ENCODE assay signal across 19 cellular contexts in genomic region chr3:139312959-139313358, GRCh38. TPM values are rescaled to one million over a fixed set of nuclear protein-coding genes. Genes with fewer than 3 reads are reported as not detected.
A peak's percentile ranks its signal among the peaks of the same experiment; 100 is the strongest.
DNase-seq lines count a peak whose midpoint lies in the region; ATAC-seq and TF ChIP-seq lines count a peak whose summit lies in the region.
"Had no signal": no experiment of that assay in that cellular context is flagged by ENCODE, and none has a peak within 500 bp of the region (broad histone marks: within the 10 kb centered on the region; RNA-seq: fewer than 3 reads in every experiment).

No MANE protein-coding gene starts in this region.

- H3K79me2 ChIP-seq in mammary epithelial cell (ENCODE audit: insufficient read depth, low read length): no peaks in the 10 kb centered on the region

- H3K36me3 Mint-ChIP-seq in Calu3 (ENCODE audit: insufficient read depth, unreplicated experiment) (no peaks in the 10 kb centered on the region), nephron progenitor cell (ENCODE audit: low read depth) (no peaks in the 10 kb centered on the region)
- H3K36me3 Mint-ChIP-seq in naive thymus-derived CD4-positive, alpha-beta T cell: no peaks in the 10 kb centered on the region
- H3K36me3 Mint-ChIP-seq: natural killer cell; stimulated activated naive B cell treated with anti-CD40 and anti-IgM and Interleukin-4, amounts not matched to agents 10 μg/mL and 1 μg/mL and 100 μg/mL, for 72 hours had no signal

- no peak overlapping the region for H3K27ac ChIP-seq in mammary epithelial cell (ENCODE audit: insufficient read depth, low read depth, low read length)
- no peak overlapping the region for H3K27ac ChIP-seq in naive thymus-derived CD4-positive, alpha-beta T cell (ENCODE audit: low read depth, low read length)
- H3K27ac ChIP-seq: HL-60, right lobe of liver, vagina had no signal

- ATAC-seq in GM19452 (IDR thresholded peaks at IDR 0.05; ENCODE audit: unreplicated experiment) (no peak), HG03139 (IDR thresholded peaks at IDR 0.05; ENCODE audit: unreplicated experiment) (no peak)
- ATAC-seq in naive thymus-derived CD4-positive, alpha-beta T cell: no peak
- ATAC-seq: activated T-cell treated with anti-CD3 and anti-CD28 coated beads, Interleukin-2, amount 50 U/mL, for 72 hours; effector memory CD8-positive, alpha-beta T cell; left colon; natural killer cell; right lobe of liver; stimulated activated naive B cell treated with anti-CD40 and anti-IgM and Interleukin-4, amounts not matched to agents 10 μg/mL and 1 μg/mL and 100 μg/mL, for 72 hours had no signal

- H3K9me3 Mint-ChIP-seq in Calu3 (ENCODE audit: low read depth, unreplicated experiment) (no peaks in the 10 kb centered on the region), nephron progenitor cell (no peaks in the 10 kb centered on the region)
- H3K9me3 Mint-ChIP-seq in naive thymus-derived CD4-positive, alpha-beta T cell: no peaks in the 10 kb centered on the region
- H3K9me3 Mint-ChIP-seq: activated T-cell treated with anti-CD3 and anti-CD28 coated beads, Interleukin-2, amount 50 U/mL, for 72 hours; effector memory CD8-positive, alpha-beta T cell; natural killer cell; stimulated activated naive B cell treated with anti-CD40 and anti-IgM and Interleukin-4, amounts not matched to agents 10 μg/mL and 1 μg/mL and 100 μg/mL, for 72 hours had no signal

- H3K27me3 Mint-ChIP-seq in Calu3 (ENCODE audit: unreplicated experiment) (no peaks in the 10 kb centered on the region), nephron progenitor cell (ENCODE audit: low read depth, poor library complexity) (peaks cover 25% of the 10 kb centered on the region)
- peaks cover 11 to 27% (median 20%) of the 10 kb centered on the region in 5 donors for H3K27me3 Mint-ChIP-seq in naive thymus-derived CD4-positive, alpha-beta T cell

- H3K4me2 ChIP-seq in mammary epithelial cell (ENCODE audit: insufficient read depth, low read depth, low read length): peak overlapping the region; percentile 41

- CTCF ChIA-PET in Calu3 (lab: Charles Lee): interaction anchor here (0.6 kb wide), 1 partner anchor 377 kb away, joined by 6 read pairs; no protein-coding TSS in a partner anchor
- CTCF ChIA-PET in mammary epithelial cell (lab: Charles Lee; ENCODE audit: low non-redundant PET): no interaction called here
- CTCF ChIA-PET in naive thymus-derived CD4-positive, alpha-beta T cell (lab: Charles Lee): no interaction called here

- no peak overlapping the region for H3K9ac ChIP-seq in mammary epithelial cell (ENCODE audit: insufficient read depth, low read length)

- H3K27ac Mint-ChIP-seq in Calu3 (ENCODE audit: unreplicated experiment): peak overlapping the region; percentile 12
- peak overlapping the region; percentile 55 for H3K27ac Mint-ChIP-seq in nephron progenitor cell
- peak overlapping the region in 1 of 9 donors; percentile 42 for H3K27ac Mint-ChIP-seq in naive thymus-derived CD4-positive, alpha-beta T cell
- H3K27ac Mint-ChIP-seq: activated T-cell treated with anti-CD3 and anti-CD28 coated beads, Interleukin-2, amount 50 U/mL, for 72 hours; effector memory CD8-positive, alpha-beta T cell; natural killer cell; stimulated activated naive B cell treated with anti-CD40 and anti-IgM and Interleukin-4, amounts not matched to agents 10 μg/mL and 1 μg/mL and 100 μg/mL, for 72 hours had no signal

- peak overlapping the region; percentile 31 for H2AFZ ChIP-seq in mammary epithelial cell (ENCODE audit: low read depth, low read length)

- H3K4me1 Mint-ChIP-seq in Calu3 (ENCODE audit: low read depth, unreplicated experiment) (peaks cover 62% of the 10 kb centered on the region), nephron progenitor cell (peaks cover 21% of the 10 kb centered on the region)
- H3K4me1 Mint-ChIP-seq in naive thymus-derived CD4-positive, alpha-beta T cell: no peaks in the 10 kb centered on the region
- H3K4me1 Mint-ChIP-seq: natural killer cell; stimulated activated naive B cell treated with anti-CD40 and anti-IgM and Interleukin-4, amounts not matched to agents 10 μg/mL and 1 μg/mL and 100 μg/mL, for 72 hours had no signal

- BruUV-seq in Calu3 (replicated peaks; lab: Mats Ljungman, UMichigan): no TSS peak
- no TSS peak for BruUV-seq in mammary epithelial cell (replicated peaks; lab: Mats Ljungman, UMichigan)

- WGBS in mammary epithelial cell (ENCODE audit: low coverage, missing lambda C conversion rate): 46% methylated on average over 2 of the region's 2 CpGs

- in situ Hi-C loops in mammary epithelial cell (cut with MboI; ENCODE audit: low sequenced_read_pairs in 2 of 2): loop anchor here in 1 of 2 donors (10.0 to 25.0 kb wide), 2 partner anchors 201 to 378 kb away; no protein-coding TSS in a partner anchor

- DNase-seq in Calu3 (no peak), NCI-H226 (peak; percentile 74), mammary epithelial cell (peak; percentile 67), nephron progenitor cell (no peak), OCI-M2 (lab: John Stamatoyannopoulos, UW; ENCODE audit: unreplicated experiment) (no peak)
- no peak for DNase-seq in naive thymus-derived CD4-positive, alpha-beta T cell
- DNase-seq: activated CD4-positive, alpha-beta T cell treated with anti-CD3 and anti-CD28 coated beads, Interleukin-2, amount 50 U/mL, for 1 hour; activated T-cell treated with anti-CD3 and anti-CD28 coated beads, Interleukin-2, amount 50 U/mL, for 72 hours; C1 segment of cervical spinal cord; effector memory CD8-positive, alpha-beta T cell; left colon; natural killer cell; right lobe of liver; stimulated activated naive B cell treated with anti-CD40 and anti-IgM and Interleukin-4, amounts not matched to agents 10 μg/mL and 1 μg/mL and 100 μg/mL, for 72 hours; T-helper 1 cell had no signal

- dilution Hi-C loops in mammary epithelial cell (cut with HindIII; ENCODE audit: low sequenced_read_pairs): no loop called here

- POLR2A ChIA-PET in naive thymus-derived CD4-positive, alpha-beta T cell (lab: Charles Lee): no interaction called here

- no peaks in the 10 kb centered on the region for H3K36me3 ChIP-seq in mammary epithelial cell (ENCODE audit: insufficient read depth, low read length)
- H3K36me3 ChIP-seq in naive thymus-derived CD4-positive, alpha-beta T cell (ENCODE audit: control insufficient read depth in 2 of 3, insufficient read depth in 3 of 3, low read length in 3 of 3): no peaks in the 10 kb centered on the region
- H3K36me3 ChIP-seq: right lobe of liver, vagina had no signal

- H3K27me3 ChIP-seq in mammary epithelial cell (ENCODE audit: insufficient read depth, low read length): no peaks in the 10 kb centered on the region
- H3K27me3 ChIP-seq in naive thymus-derived CD4-positive, alpha-beta T cell (ENCODE audit: control insufficient read depth in 2 of 2, insufficient read depth in 2 of 2, low read length in 2 of 2): no peaks in the 10 kb centered on the region
- H3K27me3 ChIP-seq: right lobe of liver, vagina had no signal

- H3K4me3 Mint-ChIP-seq in Calu3 (ENCODE audit: low read depth, unreplicated experiment) (no peak overlapping the region), nephron progenitor cell (no peak overlapping the region)
- H3K4me3 Mint-ChIP-seq in naive thymus-derived CD4-positive, alpha-beta T cell: no peak overlapping the region
- H3K4me3 Mint-ChIP-seq: activated T-cell treated with anti-CD3 and anti-CD28 coated beads, Interleukin-2, amount 50 U/mL, for 72 hours; effector memory CD8-positive, alpha-beta T cell; natural killer cell; stimulated activated naive B cell treated with anti-CD40 and anti-IgM and Interleukin-4, amounts not matched to agents 10 μg/mL and 1 μg/mL and 100 μg/mL, for 72 hours had no signal

- H3K9me3 ChIP-seq in mammary epithelial cell (replicated peaks; ENCODE audit: insufficient read depth, low read length): no peaks in the 10 kb centered on the region
- no peaks in the 10 kb centered on the region for H3K9me3 ChIP-seq in naive thymus-derived CD4-positive, alpha-beta T cell (ENCODE audit: control insufficient read depth in 2 of 3, low read length in 3 of 3)
- H3K9me3 ChIP-seq: right lobe of liver, vagina had no signal

- no peaks in the 10 kb centered on the region for H4K20me1 ChIP-seq in mammary epithelial cell (ENCODE audit: insufficient read depth, low read length)

- no peak for TF ChIP-seq CTCF in Calu3 (IDR thresholded peaks at IDR 0.05; ENCODE audit: unreplicated experiment)
- no peak for TF ChIP-seq CTCF in mammary epithelial cell (conservative IDR thresholded peaks at IDR 0.05 in 1 of 2, IDR thresholded peaks at IDR 0.05 in 1 of 2; ENCODE audit: extremely low read depth in 1 of 2, insufficient read depth in 1 of 2, low read depth in 1 of 2, low read length in 2 of 2)
- no peak for TF ChIP-seq CTCF in nephron progenitor cell (IDR thresholded peaks at IDR 0.05)

- H3K4me3 ChIP-seq in mammary epithelial cell (replicated peaks in 1 of 3; ENCODE audit: insufficient read depth in 1 of 3, low read depth in 2 of 3, low read length in 3 of 3): no peak overlapping the region
- H3K4me3 ChIP-seq in naive thymus-derived CD4-positive, alpha-beta T cell (ENCODE audit: low read length): no peak overlapping the region
- H3K4me3 ChIP-seq: right lobe of liver, vagina had no signal

- peaks cover 47% of the 10 kb centered on the region for H3K4me1 ChIP-seq in mammary epithelial cell (ENCODE audit: insufficient read depth, low read length)
- no peaks in the 10 kb centered on the region for H3K4me1 ChIP-seq in naive thymus-derived CD4-positive, alpha-beta T cell (ENCODE audit: control insufficient read depth in 2 of 2, insufficient read depth in 2 of 2, low read length in 2 of 2)
- H3K4me1 ChIP-seq: right lobe of liver had no signal

- intact Hi-C loops in Calu3 (cut with micrococcal nuclease; ENCODE audit: unreplicated experiment): no loop called here
- intact Hi-C loops in mammary epithelial cell (cut with micrococcal nuclease): no loop called here
- intact Hi-C loops in naive thymus-derived CD4-positive, alpha-beta T cell (cut with micrococcal nuclease): no loop called here

RNA-seq across cellular contexts. Expression of gene MRPS22, which starts 30.9 kb away (rescaled TPM):
- total RNA-seq in Calu3 (2022) (79.5 and 82.4 TPM in 2 replicates), mammary epithelial cell (10 to 100 TPM; 46.3 to 54.3 TPM)
- 46.9 TPM for polyA plus RNA-seq in mammary epithelial cell
- 12.9 TPM for polyA minus RNA-seq in mammary epithelial cell
- total RNA-seq in naive thymus-derived CD4-positive, alpha-beta T cell: 10 to 100 TPM; 26.2 to 37.2 (median 36.3) TPM
- polyA plus RNA-seq in naive thymus-derived CD4-positive, alpha-beta T cell: 10 to 100 TPM; 45.5 to 47.0 TPM

Comparison
In these comparisons a context has a peak if more than half of its experiments do, and no peak if none do; other contexts are left out.
1. DNase-seq: peak in NCI-H226 (single experiment) and mammary epithelial cell (single experiment); none in Calu3 (single experiment), nephron progenitor cell (single experiment), OCI-M2 (single experiment) and naive thymus-derived CD4-positive, alpha-beta T cell (0 of 9).